Comparison of ENCODE assay signal across 1 cellular context in the genomic region with DNA sequence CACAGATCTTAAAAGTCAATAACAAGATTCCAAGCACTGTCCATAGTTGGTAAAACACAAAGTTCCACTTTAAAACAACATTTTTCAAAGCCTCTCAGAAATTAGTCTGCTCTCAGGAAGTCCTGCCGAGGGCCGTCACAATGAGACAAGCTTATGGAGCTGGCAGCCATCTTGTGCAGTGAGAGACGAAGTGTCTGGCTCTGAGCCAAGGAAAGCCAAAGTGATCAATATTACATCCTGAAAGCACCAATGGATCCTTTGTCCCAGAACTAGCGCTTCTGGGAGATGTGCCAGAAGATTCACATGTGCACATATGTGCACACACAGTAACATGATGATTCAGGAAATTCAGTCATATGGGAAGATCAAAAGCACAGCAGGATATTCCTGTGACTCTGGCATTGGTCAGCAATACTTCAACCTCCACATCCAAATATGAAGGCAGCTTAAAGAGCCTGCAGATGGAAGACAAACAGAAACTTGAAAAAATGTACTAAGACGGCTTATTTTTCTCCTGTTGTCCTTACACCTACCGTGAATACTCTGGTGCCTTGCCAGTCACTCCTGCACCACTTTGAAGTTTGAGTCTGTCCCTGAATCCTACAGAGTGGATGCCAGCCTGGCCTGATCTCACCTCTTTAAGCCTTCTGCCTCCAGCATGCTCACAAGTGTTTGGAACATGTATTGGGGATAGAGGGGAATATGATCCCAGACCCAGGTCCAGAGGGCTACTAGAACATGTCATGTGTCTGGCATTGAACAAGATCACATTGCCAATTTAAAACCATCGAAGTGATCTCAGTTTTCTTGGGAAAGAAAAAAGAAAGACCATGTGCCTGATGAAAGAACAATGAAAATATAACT.
TF ChIP-seq lines count a peak whose summit lies in the region.

No MANE protein-coding gene starts in this region.

TF ChIP-seq in IMR-90, 13 proteins besides CTCF, POLR2A, EP300 and RAD21 (continued from another document):
- TF ChIP-seq MAFK (IDR thresholded peaks at IDR 0.05; ENCODE audit: low read depth, low read length) (no peak), RCOR1 (IDR thresholded peaks at IDR 0.05; ENCODE audit: insufficient replicate concordance, low read length) (no peak), ELK1 (IDR thresholded peaks at IDR 0.05; ENCODE audit: borderline replicate concordance, low read depth, low read length) (no peak)
